ENCODE assay signal across 9 cellular contexts in the genomic region with DNA sequence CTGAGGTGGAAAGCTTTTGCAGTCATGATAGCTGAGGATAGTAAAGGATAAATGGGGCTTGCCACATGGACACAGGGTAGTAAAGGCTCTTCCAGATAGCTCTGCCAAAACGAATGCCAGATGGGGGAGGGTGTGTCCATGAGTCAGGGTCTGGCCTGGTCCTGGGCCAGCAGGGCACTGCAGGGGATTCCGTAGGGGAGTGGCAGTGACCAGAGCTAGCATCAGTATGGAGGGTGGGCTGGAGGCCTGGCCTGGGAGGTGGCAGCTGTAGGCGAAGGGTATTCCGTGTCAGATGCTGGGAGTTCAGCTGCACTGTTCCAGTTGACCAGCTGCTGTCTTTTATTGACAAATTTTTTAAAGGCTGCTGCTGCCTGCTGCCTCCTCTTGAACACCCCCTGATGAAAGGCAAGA. TPM values are rescaled to one million over a fixed set of nuclear protein-coding genes. Genes with fewer than 3 reads are reported as not detected.
DNase-seq lines count a peak whose midpoint lies in the region; ATAC-seq and TF ChIP-seq lines count a peak whose summit lies in the region.
"Had no signal": no experiment of that assay in that cellular context is flagged by ENCODE, and none has a peak within 500 bp of the region (broad histone marks: within the 10 kb centered on the region; RNA-seq: fewer than 3 reads in every experiment).

No MANE protein-coding gene starts in this region.

- H3K4me1 ChIP-seq in right cardiac atrium (ENCODE audit: control insufficient read depth, insufficient read depth, low read length), result no peaks in the 10 kb centered on the region
- peaks cover 6 to 25% of the 10 kb centered on the region in 2 donors for H3K4me1 ChIP-seq in thoracic aorta (ENCODE audit: control insufficient read depth in 1 of 2, low read depth in 2 of 2)

- H3K27me3 Mint-ChIP-seq in activated T-helper 1 cell treated with anti-CD3 and anti-CD28 coated beads, Interleukin-12 subunit alpha, Interleukin-12 subunit beta, Interleukin-2, Interleukin-4 antibody, amounts not matched to agents 30 ng/mL and 10 ng/mL and 1 ng/mL, durations not matched to agents 14 hours and 24 hours and 36 hours (ENCODE audit: insufficient read depth), result no peaks in the 10 kb centered on the region
- no peaks in the 10 kb centered on the region for H3K27me3 Mint-ChIP-seq in effector memory CD8-positive, alpha-beta T cell

- DNase-seq in HS-27A (ENCODE audit: low read depth) (peak; percentile 60), brain microvascular endothelial cell (peak; percentile 37), right cardiac atrium (peak in 1 of 3 donors; percentile 30), thoracic aorta (ENCODE audit: low spot score) (no peak), NCI-H2227 (lab: John Stamatoyannopoulos, UW; ENCODE audit: unreplicated experiment) (no peak), dedifferentiated amniotic fluid mesenchymal stem cell (ENCODE audit: extremely low spot score) (no peak)
- no peak for DNase-seq in activated T-helper 1 cell treated with anti-CD3 and anti-CD28 coated beads, Interleukin-12 subunit alpha, Interleukin-12 subunit beta, Interleukin-2, Interleukin-4 antibody, amounts not matched to agents 30 ng/mL and 10 ng/mL and 1 ng/mL, durations not matched to agents 14 hours and 24 hours and 36 hours (ENCODE audit: low spot score)
- no peak for DNase-seq in effector memory CD8-positive, alpha-beta T cell
- DNase-seq: NCI-H526 had no signal

- H3K27me3 ChIP-seq in brain microvascular endothelial cell (replicated peaks), result no peaks in the 10 kb centered on the region
- H3K27me3 ChIP-seq in right cardiac atrium (ENCODE audit: control insufficient read depth, insufficient read depth), result no peaks in the 10 kb centered on the region
- H3K27me3 ChIP-seq in thoracic aorta (replicated peaks; ENCODE audit: insufficient read depth), result no peaks in the 10 kb centered on the region

- WGBS in right cardiac atrium, result 68% methylated on average over 4 of the region's 4 CpGs

- TF ChIP-seq CTCF in brain microvascular endothelial cell (IDR thresholded peaks at IDR 0.05; ENCODE audit: low read depth, low read length, missing control alignments) (no peak), thoracic aorta (IDR thresholded peaks at IDR 0.05) (no peak)

- H3K9me3 ChIP-seq in right cardiac atrium (ENCODE audit: control insufficient read depth, low read length) (no peaks in the 10 kb centered on the region), thoracic aorta (no peaks in the 10 kb centered on the region)

- H3K4me3 ChIP-seq in brain microvascular endothelial cell (ENCODE audit: low read depth, low read length) (peak overlapping the region; percentile 36), right cardiac atrium (ENCODE audit: low read length) (no peak overlapping the region), thoracic aorta (peak overlapping the region; percentile 30)

- no peaks in the 10 kb centered on the region for H3K36me3 ChIP-seq in brain microvascular endothelial cell (replicated peaks)
- H3K36me3 ChIP-seq in thoracic aorta, result peaks cover 7% of the 10 kb centered on the region

- in situ Hi-C loops in brain microvascular endothelial cell (cut with HindIII; ENCODE audit: low pct_ligation_motif_present, low sequenced_read_pairs), result no loop called here

- peak; percentile 25 to 52 for ATAC-seq in right cardiac atrium
- no peak for ATAC-seq in thoracic aorta (ENCODE audit: insufficient number of reproducible peaks, low FRiP score, low read depth)
- ATAC-seq in effector memory CD8-positive, alpha-beta T cell (replicated peaks), result no peak

- H3K4me3 Mint-ChIP-seq in activated T-helper 1 cell treated with anti-CD3 and anti-CD28 coated beads, Interleukin-12 subunit alpha, Interleukin-12 subunit beta, Interleukin-2, Interleukin-4 antibody, amounts not matched to agents 30 ng/mL and 10 ng/mL and 1 ng/mL, durations not matched to agents 14 hours and 24 hours and 36 hours, result no peak overlapping the region
- H3K4me3 Mint-ChIP-seq in effector memory CD8-positive, alpha-beta T cell, result no peak overlapping the region

- H3K27ac ChIP-seq in brain microvascular endothelial cell (peak overlapping the region; percentile 77), right cardiac atrium (ENCODE audit: low read length) (no peak overlapping the region), thoracic aorta (peak overlapping the region; percentile 70 to 82)

- H3K4me1 Mint-ChIP-seq in activated T-helper 1 cell treated with anti-CD3 and anti-CD28 coated beads, Interleukin-12 subunit alpha, Interleukin-12 subunit beta, Interleukin-2, Interleukin-4 antibody, amounts not matched to agents 30 ng/mL and 10 ng/mL and 1 ng/mL, durations not matched to agents 14 hours and 24 hours and 36 hours (ENCODE audit: low read depth), result no peaks in the 10 kb centered on the region
- H3K4me1 Mint-ChIP-seq in effector memory CD8-positive, alpha-beta T cell (ENCODE audit: low read depth in 2 of 2), result no peaks in the 10 kb centered on the region

- H3K36me3 Mint-ChIP-seq in activated T-helper 1 cell treated with anti-CD3 and anti-CD28 coated beads, Interleukin-12 subunit alpha, Interleukin-12 subunit beta, Interleukin-2, Interleukin-4 antibody, amounts not matched to agents 30 ng/mL and 10 ng/mL and 1 ng/mL, durations not matched to agents 14 hours and 24 hours and 36 hours (ENCODE audit: low read depth), result peaks cover 21% of the 10 kb centered on the region
- H3K36me3 Mint-ChIP-seq in effector memory CD8-positive, alpha-beta T cell (ENCODE audit: insufficient read depth), result peaks cover 14% of the 10 kb centered on the region

- no peak overlapping the region for H3K27ac Mint-ChIP-seq in activated T-helper 1 cell treated with anti-CD3 and anti-CD28 coated beads, Interleukin-12 subunit alpha, Interleukin-12 subunit beta, Interleukin-2, Interleukin-4 antibody, amounts not matched to agents 30 ng/mL and 10 ng/mL and 1 ng/mL, durations not matched to agents 14 hours and 24 hours and 36 hours
- H3K27ac Mint-ChIP-seq in effector memory CD8-positive, alpha-beta T cell, result no peak overlapping the region

- no peaks in the 10 kb centered on the region for H3K9me3 Mint-ChIP-seq in activated T-helper 1 cell treated with anti-CD3 and anti-CD28 coated beads, Interleukin-12 subunit alpha, Interleukin-12 subunit beta, Interleukin-2, Interleukin-4 antibody, amounts not matched to agents 30 ng/mL and 10 ng/mL and 1 ng/mL, durations not matched to agents 14 hours and 24 hours and 36 hours
- no peaks in the 10 kb centered on the region for H3K9me3 Mint-ChIP-seq in effector memory CD8-positive, alpha-beta T cell

- intact Hi-C loops in right cardiac atrium (cut with DNase I), result no loop called here
- intact Hi-C loops in activated T-helper 1 cell treated with anti-CD3 and anti-CD28 coated beads, Interleukin-12 subunit alpha, Interleukin-12 subunit beta, Interleukin-2, Interleukin-4 antibody, amounts not matched to agents 30 ng/mL and 10 ng/mL and 1 ng/mL, durations not matched to agents 14 hours and 24 hours and 36 hours (cut with micrococcal nuclease), result no loop called here

RNA-seq across cellular contexts. Expression of gene TSEN2, which starts 23.6 kb away (rescaled TPM):
- total RNA-seq in right cardiac atrium, result 10 to 100 TPM; 13.9 to 21.4 (median 20.0) TPM
- 18.6 TPM for polyA plus RNA-seq in right cardiac atrium
- total RNA-seq in thoracic aorta, result 10 to 100 TPM; 17.8 to 31.5 TPM
- 33.4 and 33.5 TPM in 2 replicates for total RNA-seq in activated T-helper 1 cell treated with anti-CD3 and anti-CD28 coated beads, Interleukin-12 subunit alpha, Interleukin-12 subunit beta, Interleukin-2, Interleukin-4 antibody, amounts not matched to agents 30 ng/mL and 10 ng/mL and 1 ng/mL, durations not matched to agents 14 hours and 24 hours and 36 hours

RNA-seq across cellular contexts. Expression of gene MKRN2OS, which starts 37.4 kb away (rescaled TPM):
- not detected for total RNA-seq in right cardiac atrium
- 0.23 TPM for polyA plus RNA-seq in right cardiac atrium
- not detected for total RNA-seq in thoracic aorta
- not detected in 2 replicates for total RNA-seq in activated T-helper 1 cell treated with anti-CD3 and anti-CD28 coated beads, Interleukin-12 subunit alpha, Interleukin-12 subunit beta, Interleukin-2, Interleukin-4 antibody, amounts not matched to agents 30 ng/mL and 10 ng/mL and 1 ng/mL, durations not matched to agents 14 hours and 24 hours and 36 hours

RNA-seq across cellular contexts. Expression of gene MKRN2, which starts 49.0 kb away (rescaled TPM):
- total RNA-seq in right cardiac atrium (10 to 100 TPM; 30.5 to 36.3 (median 31.9) TPM), thoracic aorta (10 to 100 TPM; 35.7 to 41.5 TPM)
- 23.4 TPM for polyA plus RNA-seq in right cardiac atrium
- 28.5 and 28.6 TPM in 2 replicates for total RNA-seq in activated T-helper 1 cell treated with anti-CD3 and anti-CD28 coated beads, Interleukin-12 subunit alpha, Interleukin-12 subunit beta, Interleukin-2, Interleukin-4 antibody, amounts not matched to agents 30 ng/mL and 10 ng/mL and 1 ng/mL, durations not matched to agents 14 hours and 24 hours and 36 hours

Comparison
In these comparisons a context has a peak if more than half of its experiments do, and no peak if none do; other contexts are left out.
1. DNase-seq: peak in HS-27A (single experiment) and brain microvascular endothelial cell (single experiment); none in thoracic aorta (single experiment), NCI-H2227 (single experiment), dedifferentiated amniotic fluid mesenchymal stem cell (single experiment), activated T-helper 1 cell treated with anti-CD3 and anti-CD28 coated beads, Interleukin-12 subunit alpha, Interleukin-12 subunit beta, Interleukin-2, Interleukin-4 antibody, amounts not matched to agents 30 ng/mL and 10 ng/mL and 1 ng/mL, durations not matched to agents 14 hours and 24 hours and 36 hours (single experiment) and effector memory CD8-positive, alpha-beta T cell (0 of 3).
2. ATAC-seq: peak in right cardiac atrium (2 of 2); none in thoracic aorta (single experiment) and effector memory CD8-positive, alpha-beta T cell (single experiment).